Comparison of ENCODE assay signal across 11 cellular contexts in genomic region chr15:31511707-31512310, GRCh38.
DNase-seq lines count a peak whose midpoint lies in the region; ATAC-seq and TF ChIP-seq lines count a peak whose summit lies in the region.
"Had no signal": no experiment of that assay in that cellular context is flagged by ENCODE, and none has a peak within 500 bp of the region (broad histone marks: within the 10 kb centered on the region; RNA-seq: fewer than 3 reads in every experiment).

No MANE protein-coding gene starts in this region.

- H3K27me3 Mint-ChIP-seq in central memory CD8-positive, alpha-beta T cell, result peaks cover 40% of the 10 kb centered on the region

- peaks cover 16% of the 10 kb centered on the region for H3K4me1 Mint-ChIP-seq in central memory CD8-positive, alpha-beta T cell

- no peak overlapping the region; the same call in 1 of the 2 replicates for H3K4me3 ChIP-seq in GM12864 (ENCODE audit: low read depth, low read length)
- H3K4me3 ChIP-seq: BLaER1 treated with 17β-estradiol and CSF1 and Interleukin-3, amounts not matched to agents 10 nM and 100 nM; breast epithelium; PC-9 had no signal

- peak; percentile 43 for DNase-seq in GM12864 (ENCODE audit: low read depth)
- DNase-seq in activated CD4-positive, alpha-beta T cell treated with anti-CD3 and anti-CD28 coated beads, Interleukin-2, amount 50 U/mL, for 4 hours, result peak; percentile 47 to 51
- DNase-seq in central memory CD8-positive, alpha-beta T cell (ENCODE audit: low spot score in 2 of 2), result peak; percentile 15 to 35
- DNase-seq in stimulated activated CD4-positive, alpha-beta T cell treated with anti-CD3 and anti-CD28 coated beads, Interleukin-2, amount 100 ng/mL, for 48 hours, result peak; percentile 14 to 42
- no peak for DNase-seq in cerebellar nuclear complex (lab: John Stamatoyannopoulos, UW)
- DNase-seq in CD1c-positive myeloid dendritic cell (ENCODE audit: extremely low spot score), result no peak
- DNase-seq: PC-9 had no signal

- peak; percentile 28 for ATAC-seq in central memory CD8-positive, alpha-beta T cell (replicated peaks; ENCODE audit: extremely low read depth, poor library complexity, severe bottlenecking)
- ATAC-seq in HG02759 (IDR thresholded peaks at IDR 0.05; ENCODE audit: unreplicated experiment), result no peak
- ATAC-seq in GM19395 (IDR thresholded peaks at IDR 0.05; ENCODE audit: unreplicated experiment), result no peak

- peaks cover 2% of the 10 kb centered on the region for H3K36me3 Mint-ChIP-seq in central memory CD8-positive, alpha-beta T cell (ENCODE audit: insufficient read depth)

- no peak overlapping the region for H3K27ac Mint-ChIP-seq in central memory CD8-positive, alpha-beta T cell (ENCODE audit: low read depth)

- no peak for TF ChIP-seq CTCF in GM12864 (IDR thresholded peaks at IDR 0.05; ENCODE audit: low read depth, low read length, missing control alignments)

- H3K9me3 Mint-ChIP-seq in central memory CD8-positive, alpha-beta T cell, result no peaks in the 10 kb centered on the region

- H3K4me3 Mint-ChIP-seq in central memory CD8-positive, alpha-beta T cell, result no peak overlapping the region

Comparison
In these comparisons a context has a peak if more than half of its experiments do, and no peak if none do; other contexts are left out.
1. DNase-seq: peak in GM12864 (single experiment), activated CD4-positive, alpha-beta T cell treated with anti-CD3 and anti-CD28 coated beads, Interleukin-2, amount 50 U/mL, for 4 hours (2 of 2), central memory CD8-positive, alpha-beta T cell (2 of 2) and stimulated activated CD4-positive, alpha-beta T cell treated with anti-CD3 and anti-CD28 coated beads, Interleukin-2, amount 100 ng/mL, for 48 hours (2 of 2); none in cerebellar nuclear complex (0 of 2) and CD1c-positive myeloid dendritic cell (single experiment).